30 cellular contexts compared by ENCODE assay signal in genomic region chr6:43471399-43471798, GRCh38. TPM values are rescaled to one million over a fixed set of nuclear protein-coding genes. Genes with fewer than 3 reads are reported as not detected.
"Had no signal": no experiment of that assay in that cellular context is flagged by ENCODE, and none has a peak within 500 bp of the region (broad histone marks: within the 10 kb centered on the region; RNA-seq: fewer than 3 reads in every experiment).

No MANE protein-coding gene starts in this region.

- H3K9me3 ChIP-seq: adrenal gland, colonic mucosa, mucosa of descending colon, right lobe of liver, testis, uterus had no signal

- H3K27ac ChIP-seq: adrenal gland, cardiac muscle cell, colonic mucosa, dorsolateral prefrontal cortex, right lobe of liver, testis, uterus had no signal

- H3K4me1 Mint-ChIP-seq: activated B cell treated with CpG ODN at 0.5 μM for 24 hours; activated CD8-positive, alpha-beta memory T cell treated with anti-CD3 and anti-CD28 coated beads, Interleukin-2, amount 10 ng/mL, durations not matched to agents 7 days and 5 days; activated naive CD8-positive, alpha-beta T cell treated with anti-CD3 and anti-CD28 coated beads for 36 hours had no signal

- H3K27me3 ChIP-seq: adrenal gland, cardiac muscle cell, colonic mucosa, right lobe of liver, testis, uterus had no signal

- H3K36me3 ChIP-seq: adrenal gland, cardiac muscle cell, colonic mucosa, right lobe of liver, uterus had no signal

- H3K4me1 ChIP-seq: adrenal gland, colonic mucosa, right lobe of liver, testis, uterus had no signal

- H3K9me3 Mint-ChIP-seq: activated B cell treated with CpG ODN at 0.5 μM for 24 hours; activated naive CD8-positive, alpha-beta T cell treated with anti-CD3 and anti-CD28 coated beads for 36 hours; activated T-cell treated with anti-CD3 and anti-CD28 coated beads, Interleukin-2, amount 50 U/mL, for 72 hours; brain; natural killer cell treated with Interleukin-12 subunit alpha and Interleukin-12 subunit beta and Interleukin-15 and Interleukin-18, amount 100 ng/mL, for 72 hours; type B pancreatic cell had no signal

- FAIRE-seq: frontal cortex, islet of Langerhans had no signal

- DNase-seq: activated B cell treated with CpG ODN at 0.5 μM for 24 hours; activated CD4-positive, alpha-beta T cell treated with anti-CD3 and anti-CD28 coated beads, Interleukin-2, amount 50 U/mL, for 1 hour; activated CD8-positive, alpha-beta memory T cell treated with anti-CD3 and anti-CD28 coated beads, Interleukin-2, amount 10 ng/mL, durations not matched to agents 7 days and 5 days; activated CD8-positive, alpha-beta T cell treated with anti-CD3 and anti-CD28 coated beads, Interleukin-2, amount 10 ng/mL, durations not matched to agents 7 days and 5 days; activated naive CD4-positive, alpha-beta T cell; activated naive CD8-positive, alpha-beta T cell treated with anti-CD3 and anti-CD28 coated beads for 36 hours; activated T-cell treated with anti-CD3 and anti-CD28 coated beads, Interleukin-2, amount 50 U/mL, for 72 hours; adrenal gland; aorta; cerebellar nuclear complex; colonic mucosa; dorsolateral prefrontal cortex; effector memory CD4-positive, alpha-beta T cell; left ventricle myocardium superior; mucosa of descending colon; posterior cingulate gyrus; right lobe of liver; stimulated activated CD4-positive, alpha-beta T cell treated with anti-CD3 and anti-CD28 coated beads, Interleukin-2, amount 100 ng/mL, for 48 hours; stimulated activated naive CD4-positive, alpha-beta T cell treated with Interleukin-2 at 50 U/mL for 16 hours; T-helper 2 cell; testis; uterus had no signal

- H3K4me3 ChIP-seq: adrenal gland, cardiac muscle cell, colonic mucosa, dorsolateral prefrontal cortex, mucosa of descending colon, right lobe of liver, testis, uterus had no signal

- H3K36me3 Mint-ChIP-seq: activated CD8-positive, alpha-beta memory T cell treated with anti-CD3 and anti-CD28 coated beads, Interleukin-2, amount 10 ng/mL, durations not matched to agents 7 days and 5 days; activated naive CD8-positive, alpha-beta T cell treated with anti-CD3 and anti-CD28 coated beads for 36 hours; brain; natural killer cell treated with Interleukin-12 subunit alpha and Interleukin-12 subunit beta and Interleukin-15 and Interleukin-18, amount 100 ng/mL, for 72 hours; type B pancreatic cell had no signal

- H3K4me3 Mint-ChIP-seq: activated B cell treated with CpG ODN at 0.5 μM for 24 hours; activated CD8-positive, alpha-beta memory T cell treated with anti-CD3 and anti-CD28 coated beads, Interleukin-2, amount 10 ng/mL, durations not matched to agents 7 days and 5 days; activated CD8-positive, alpha-beta T cell treated with anti-CD3 and anti-CD28 coated beads, Interleukin-2, amount 10 ng/mL, durations not matched to agents 7 days and 5 days; activated naive CD8-positive, alpha-beta T cell treated with anti-CD3 and anti-CD28 coated beads for 36 hours; activated T-cell treated with anti-CD3 and anti-CD28 coated beads, Interleukin-2, amount 50 U/mL, for 72 hours; brain; natural killer cell treated with Interleukin-12 subunit alpha and Interleukin-12 subunit beta and Interleukin-15 and Interleukin-18, amount 100 ng/mL, for 72 hours; type B pancreatic cell had no signal

- H3K27ac Mint-ChIP-seq: activated B cell treated with CpG ODN at 0.5 μM for 24 hours; activated CD8-positive, alpha-beta memory T cell treated with anti-CD3 and anti-CD28 coated beads, Interleukin-2, amount 10 ng/mL, durations not matched to agents 7 days and 5 days; activated CD8-positive, alpha-beta T cell treated with anti-CD3 and anti-CD28 coated beads, Interleukin-2, amount 10 ng/mL, durations not matched to agents 7 days and 5 days; activated naive CD8-positive, alpha-beta T cell treated with anti-CD3 and anti-CD28 coated beads for 36 hours; activated T-cell treated with anti-CD3 and anti-CD28 coated beads, Interleukin-2, amount 50 U/mL, for 72 hours; brain; natural killer cell treated with Interleukin-12 subunit alpha and Interleukin-12 subunit beta and Interleukin-15 and Interleukin-18, amount 100 ng/mL, for 72 hours; type B pancreatic cell had no signal

- ATAC-seq: activated CD8-positive, alpha-beta memory T cell treated with anti-CD3 and anti-CD28 coated beads, Interleukin-2, amount 10 ng/mL, durations not matched to agents 7 days and 5 days; activated CD8-positive, alpha-beta T cell treated with anti-CD3 and anti-CD28 coated beads, Interleukin-2, amount 10 ng/mL, durations not matched to agents 7 days and 5 days; activated T-cell treated with anti-CD3 and anti-CD28 coated beads, Interleukin-2, amount 50 U/mL, for 72 hours; left ventricle myocardium superior; mucosa of descending colon; natural killer cell treated with Interleukin-12 subunit alpha and Interleukin-12 subunit beta and Interleukin-15 and Interleukin-18, amount 100 ng/mL, for 72 hours had no signal

RNA-seq across cellular contexts. Expression of gene DLK2, which starts 16.1 kb away (rescaled TPM):
- total RNA-seq: activated CD8-positive, alpha-beta memory T cell treated with anti-CD3 and anti-CD28 coated beads, Interleukin-2, amount 10 ng/mL, durations not matched to agents 7 days and 5 days; activated CD8-positive, alpha-beta T cell treated with anti-CD3 and anti-CD28 coated beads, Interleukin-2, amount 10 ng/mL, durations not matched to agents 7 days and 5 days; aorta; mesenteric fat pad had no signal
- polyA plus RNA-seq: aorta had no signal

RNA-seq across cellular contexts. Expression of gene LRRC73, which starts 38.7 kb away (rescaled TPM):
- total RNA-seq: epithelial cell of proximal tubule had no signal
